Comparison of ENCODE assay signal across 8 cellular contexts in the genomic region with DNA sequence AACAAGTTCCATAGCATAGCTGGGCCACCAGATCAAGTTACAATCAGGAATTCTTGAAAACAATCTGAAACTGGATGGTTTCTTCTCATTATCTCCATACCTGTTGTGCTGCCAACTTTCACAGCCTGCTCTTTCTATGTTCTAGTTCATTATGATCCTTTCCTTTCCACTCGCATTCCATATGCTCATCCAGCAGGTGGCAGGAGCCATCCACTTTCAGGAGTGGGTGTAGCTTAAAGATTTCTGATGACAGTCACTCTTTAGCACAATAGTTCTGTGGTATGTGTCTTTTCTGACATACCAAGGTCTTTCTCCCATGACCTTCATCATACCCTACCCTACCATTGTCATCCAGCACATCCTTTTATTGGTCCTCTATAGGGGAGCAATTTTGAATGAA. TPM values are rescaled to one million over a fixed set of nuclear protein-coding genes. Genes with fewer than 3 reads are reported as not detected.
A peak's percentile ranks its signal among the peaks of the same experiment; 100 is the strongest.
DNase-seq lines count a peak whose midpoint lies in the region; ATAC-seq, FAIRE-seq and TF ChIP-seq lines count a peak whose summit lies in the region.

No MANE protein-coding gene starts in this region.

- H3K4me1 Mint-ChIP-seq in activated B cell treated with CpG ODN at 0.5 μM for 24 hours (no peaks in the 10 kb centered on the region), neural crest cell (no peaks in the 10 kb centered on the region)
- no peaks in the 10 kb centered on the region for H3K4me1 Mint-ChIP-seq in stimulated activated effector memory CD8-positive, alpha-beta T cell treated with anti-CD3 and anti-CD28 coated beads, Interleukin-12 subunit alpha, Interleukin-12 subunit beta, amount 100 ng/mL, for 72 hours

- H3K27me3 Mint-ChIP-seq in activated B cell treated with CpG ODN at 0.5 μM for 24 hours (no peaks in the 10 kb centered on the region), neural crest cell (ENCODE audit: low read depth) (peaks cover 2% of the 10 kb centered on the region)

- ATAC-seq in activated B cell treated with CpG ODN at 0.5 μM for 24 hours (ENCODE audit: low read depth) (peak; percentile 42), HG02938 (IDR thresholded peaks at IDR 0.05; ENCODE audit: unreplicated experiment) (no peak), HG02981 (IDR thresholded peaks at IDR 0.05; ENCODE audit: unreplicated experiment) (no peak)
- ATAC-seq in stimulated activated effector memory CD8-positive, alpha-beta T cell treated with anti-CD3 and anti-CD28 coated beads, Interleukin-12 subunit alpha, Interleukin-12 subunit beta, amount 100 ng/mL, for 72 hours = no peak

- no peak for DNase-seq in D721Med (ENCODE audit: insufficient read length, low spot score)
- DNase-seq in HTR-8/SVneo (ENCODE audit: insufficient read length, low spot score) = peak; percentile 2
- peak; percentile 10 for DNase-seq in activated B cell treated with CpG ODN at 0.5 μM for 24 hours
- no peak for DNase-seq in epithelial cell of proximal tubule (ENCODE audit: low read depth)
- peak; percentile 2 for DNase-seq in neural crest cell (ENCODE audit: low read depth, low spot score)
- DNase-seq in stimulated activated effector memory CD8-positive, alpha-beta T cell treated with anti-CD3 and anti-CD28 coated beads, Interleukin-12 subunit alpha, Interleukin-12 subunit beta, amount 100 ng/mL, for 72 hours (ENCODE audit: low spot score in 2 of 2) = no peak

- TF ChIP-seq CTCF in D721Med (IDR thresholded peaks at IDR 0.05; ENCODE audit: insufficient read depth, missing control alignments) (peak; percentile 58), activated B cell treated with CpG ODN at 0.5 μM for 24 hours (IDR thresholded peaks at IDR 0.05) (no peak), epithelial cell of proximal tubule (conservative IDR thresholded peaks at IDR 0.05; ENCODE audit: low read depth, low read length) (peak; percentile 74), neural crest cell (conservative IDR thresholded peaks at IDR 0.05) (peak; percentile 68)

- intact Hi-C loops in activated B cell treated with CpG ODN at 0.5 μM for 24 hours (cut with micrococcal nuclease) = loop anchor here (1.0 to 2.0 kb wide), 3 partner anchors 208 to 1114 kb away; a partner anchor contains a TSS

- H3K4me3 Mint-ChIP-seq in activated B cell treated with CpG ODN at 0.5 μM for 24 hours (no peak overlapping the region), neural crest cell (no peak overlapping the region)
- no peak overlapping the region for H3K4me3 Mint-ChIP-seq in stimulated activated effector memory CD8-positive, alpha-beta T cell treated with anti-CD3 and anti-CD28 coated beads, Interleukin-12 subunit alpha, Interleukin-12 subunit beta, amount 100 ng/mL, for 72 hours

- H3K4me3 ChIP-seq in epithelial cell of proximal tubule (ENCODE audit: low read depth, low read length) = no peak overlapping the region

- H3K36me3 Mint-ChIP-seq in activated B cell treated with CpG ODN at 0.5 μM for 24 hours (ENCODE audit: low read depth) = peaks cover under 1% of the 10 kb centered on the region
- peaks cover 2% of the 10 kb centered on the region for H3K36me3 Mint-ChIP-seq in neural crest cell (ENCODE audit: low read depth)
- no peaks in the 10 kb centered on the region for H3K36me3 Mint-ChIP-seq in stimulated activated effector memory CD8-positive, alpha-beta T cell treated with anti-CD3 and anti-CD28 coated beads, Interleukin-12 subunit alpha, Interleukin-12 subunit beta, amount 100 ng/mL, for 72 hours

- FAIRE-seq in D721Med (lab: Jason Lieb, UNC) = peak; percentile 53
- FAIRE-seq in HTR-8/SVneo (lab: Jason Lieb, UNC) = no peak

- H3K27ac Mint-ChIP-seq in activated B cell treated with CpG ODN at 0.5 μM for 24 hours (no peak overlapping the region), neural crest cell (ENCODE audit: unreplicated experiment) (no peak overlapping the region)
- H3K27ac Mint-ChIP-seq in stimulated activated effector memory CD8-positive, alpha-beta T cell treated with anti-CD3 and anti-CD28 coated beads, Interleukin-12 subunit alpha, Interleukin-12 subunit beta, amount 100 ng/mL, for 72 hours = no peak overlapping the region

- CTCF ChIA-PET in activated B cell treated with CpG ODN at 0.5 μM for 24 hours (lab: Charles Lee) = interaction anchor here (1.0 to 1.8 kb wide), 4 partner anchors 207 to 1113 kb away, joined by 5 to 10 read pairs (median 6); a partner anchor contains a TSS

- POLR2A ChIA-PET in activated B cell treated with CpG ODN at 0.5 μM for 24 hours (lab: Charles Lee) = interaction anchor here (0.9 kb wide), 1 partner anchor 25 kb away, joined by 3 read pairs; no protein-coding TSS in a partner anchor

- H3K9me3 Mint-ChIP-seq in activated B cell treated with CpG ODN at 0.5 μM for 24 hours = no peaks in the 10 kb centered on the region
- H3K9me3 Mint-ChIP-seq in neural crest cell = peaks cover 3% of the 10 kb centered on the region
- H3K9me3 Mint-ChIP-seq in stimulated activated effector memory CD8-positive, alpha-beta T cell treated with anti-CD3 and anti-CD28 coated beads, Interleukin-12 subunit alpha, Interleukin-12 subunit beta, amount 100 ng/mL, for 72 hours = no peaks in the 10 kb centered on the region

RNA-seq across cellular contexts. Expression of a gene that starts 46.4 kb away (rescaled TPM):
- total RNA-seq in activated B cell treated with CpG ODN at 0.5 μM for 24 hours (not detected in 2 replicates), epithelial cell of proximal tubule (not detected in 2 replicates), neural crest cell (not detected in 2 replicates)

Comparison
In these comparisons a context has a peak if more than half of its experiments do, and no peak if none do; other contexts are left out.
1. DNase-seq: peak in HTR-8/SVneo (single experiment), activated B cell treated with CpG ODN at 0.5 μM for 24 hours (single experiment) and neural crest cell (single experiment); none in D721Med (single experiment), epithelial cell of proximal tubule (single experiment) and stimulated activated effector memory CD8-positive, alpha-beta T cell treated with anti-CD3 and anti-CD28 coated beads, Interleukin-12 subunit alpha, Interleukin-12 subunit beta, amount 100 ng/mL, for 72 hours (0 of 2).